Comparison of ENCODE assay signal across 9 cellular contexts in genomic region chr2:120741514-120742448, GRCh38. TPM values are rescaled to one million over a fixed set of nuclear protein-coding genes. Genes with fewer than 3 reads are reported as not detected.
DNase-seq lines count a peak whose midpoint lies in the region; ATAC-seq and TF ChIP-seq lines count a peak whose summit lies in the region.
"Had no signal": no experiment of that assay in that cellular context is flagged by ENCODE, and none has a peak within 500 bp of the region (broad histone marks: within the 10 kb centered on the region; RNA-seq: fewer than 3 reads in every experiment).

No MANE protein-coding gene starts in this region.

- POLR2A ChIA-PET in BJ (lab: Charles Lee), result no interaction called here

- TF ChIP-seq CTCF in BJ (IDR thresholded peaks at IDR 0.05; ENCODE audit: insufficient read depth, low read depth, low read length) (no peak), prostate gland (IDR thresholded peaks at IDR 0.05) (no peak)

- H3K27ac ChIP-seq in SJSA1, result no peak overlapping the region
- no peak overlapping the region for H3K27ac ChIP-seq in prostate gland

- CTCF ChIA-PET in BJ (lab: Yijun Ruan, JAX), result interaction anchor here (1.1 kb wide), 1 partner anchor 43 kb away, joined by 3 read pairs; no protein-coding TSS in a partner anchor

- no peaks in the 10 kb centered on the region for H3K9me3 ChIP-seq in SJSA1 (replicated peaks)
- H3K9me3 ChIP-seq in prostate gland, result no peaks in the 10 kb centered on the region

- 12% methylated on average over 80 of the region's 80 CpGs for WGBS in prostate gland

- H3K36me3 ChIP-seq in BJ (ENCODE audit: control insufficient read depth, insufficient read depth, low read length) (no peaks in the 10 kb centered on the region), SJSA1 (peaks cover 9% of the 10 kb centered on the region; the same call in 1 of the 2 replicates), prostate gland (no peaks in the 10 kb centered on the region)

- H3K4me3 ChIP-seq in BJ (ENCODE audit: low read depth, low read length), result peak overlapping the region; percentile 34
- H3K4me3 ChIP-seq in SJSA1, result peak overlapping the region; percentile 27
- H3K4me3 ChIP-seq in prostate gland, result peak overlapping the region; percentile 19 to 29

- TF ChIP-seq POLR2A in prostate gland (IDR thresholded peaks at IDR 0.05), result no peak

- H3K4me1 ChIP-seq in SJSA1 (replicated peaks) (peaks cover 43% of the 10 kb centered on the region), prostate gland (replicated peaks) (peaks cover 10% of the 10 kb centered on the region)

- no peak for DNase-seq in BJ (ENCODE audit: low read depth)
- DNase-seq in SJSA1 (ENCODE audit: low read depth in 1 of 2, low spot score in 2 of 2), result peak in 1 of 2 experiments; percentile 41
- DNase-seq in left cardiac atrium, result no peak
- DNase-seq in prostate gland (ENCODE audit: low spot score), result no peak
- DNase-seq in NCI-H2196 (lab: John Stamatoyannopoulos, UW; ENCODE audit: unreplicated experiment), result no peak

- H3K27me3 ChIP-seq in BJ (ENCODE audit: control insufficient read depth, insufficient read depth, low read length) (no peaks in the 10 kb centered on the region), SJSA1 (replicated peaks) (no peaks in the 10 kb centered on the region), prostate gland (replicated peaks; ENCODE audit: insufficient read depth) (peaks cover 4% of the 10 kb centered on the region)

- ATAC-seq in left cardiac atrium (peak; percentile 24 to 44), GM19395 (IDR thresholded peaks at IDR 0.05; ENCODE audit: unreplicated experiment) (no peak), HG02759 (IDR thresholded peaks at IDR 0.05; ENCODE audit: unreplicated experiment) (no peak), HG02852 (IDR thresholded peaks at IDR 0.05; ENCODE audit: unreplicated experiment) (no peak)

- intact Hi-C loops in left cardiac atrium (cut with DNase I) (no loop called here), prostate gland (cut with DNase I) (no loop called here)

RNA-seq across cellular contexts. Expression of gene GLI2, which starts 6.1 kb away (rescaled TPM):
- polyA plus RNA-seq in BJ (2011; rRNA removed), result 5.1 and 8.1 TPM in 2 replicates
- polyA minus RNA-seq in BJ (2011; rRNA and poly(A)+ RNA removed), result 5.9 and 8.5 TPM in 2 replicates
- total RNA-seq in SJSA1 (2014; rRNA removed; shearing (Covaris generic)), result 8.8 and 20.0 TPM in 2 replicates
- total RNA-seq in left cardiac atrium (1 to 10 TPM; 3.8 to 3.9 TPM), prostate gland (10 to 100 TPM in 1 of 2 donors, 1 to 10 TPM in 1; 3.8 to 16.4 TPM)
- polyA plus RNA-seq: IgD-negative memory B cell had no signal

Comparison
In these comparisons a context has a peak if more than half of its experiments do, and no peak if none do; other contexts are left out.
1. ATAC-seq: peak in left cardiac atrium (2 of 2); none in GM19395 (single experiment), HG02759 (single experiment) and HG02852 (single experiment).
2. Peak in every context shown above with its lines, with median percentiles within 50 percentile points of each other: H3K4me3 ChIP-seq.